In genomic region chr3:94483403-94483802, GRCh38 we compare ENCODE assay signal across 40 cellular contexts.
"Had no signal": no experiment of that assay in that cellular context is flagged by ENCODE, and none has a peak within 500 bp of the region (broad histone marks: within the 10 kb centered on the region; RNA-seq: fewer than 3 reads in every experiment).

No MANE protein-coding gene starts in this region.

- H3K36me3 ChIP-seq: adrenal gland, ascending aorta, brain microvascular endothelial cell, breast epithelium, cardiac muscle cell had no signal

- H3K4me3 ChIP-seq: adrenal gland, ascending aorta, body of pancreas, breast epithelium, cardiac muscle cell had no signal

- H3K27me3 ChIP-seq: adrenal gland, ascending aorta, body of pancreas, brain microvascular endothelial cell, breast epithelium, cardiac muscle cell had no signal

- H3K4me1 ChIP-seq: ascending aorta, body of pancreas, breast epithelium had no signal

- H3K27ac Mint-ChIP-seq: activated naive CD4-positive, alpha-beta T cell treated with anti-CD3 and anti-CD28 coated beads, Interleukin-2, amount 10 ng/mL, durations not matched to agents 7 days and 5 days; activated naive CD4-positive, alpha-beta T cell treated with anti-CD3 and anti-CD28 coated beads, Interleukin-2, amount 50 U/mL, for 24 hours; activated naive CD4-positive, alpha-beta T cell treated with anti-CD3 and anti-CD28 coated beads, Interleukin-2, amount 50 U/mL, for 72 hours; activated naive CD8-positive, alpha-beta T cell; activated naive CD8-positive, alpha-beta T cell treated with anti-CD3 and anti-CD28 coated beads for 36 hours; activated naive CD8-positive, alpha-beta T cell treated with anti-CD3 and anti-CD28 coated beads, Interleukin-2, amount 10 ng/mL, durations not matched to agents 7 days and 5 days; activated naive CD8-positive, alpha-beta T cell treated with anti-CD3 and anti-CD28 coated beads, Interleukin-2, amount 50 U/mL, for 24 hours; activated T-cell treated with anti-CD3 and anti-CD28 coated beads, Interleukin-2, amount 50 U/mL, for 24 hours; activated T-cell treated with anti-CD3 and anti-CD28 coated beads, Interleukin-2, amount 50 U/mL, for 72 hours; activated T-helper 1 cell treated with anti-CD3 and anti-CD28 coated beads, Interleukin-12 subunit alpha, Interleukin-12 subunit beta, Interleukin-2, Interleukin-4 antibody, amounts not matched to agents 30 ng/mL and 10 ng/mL and 1 ng/mL, durations not matched to agents 14 hours and 24 hours and 36 hours; activated T-helper 17 cell treated with anti-CD3 and anti-CD28 coated beads, Interleukin-2, amount 50 U/mL, for 72 hours; activated T-helper 2 cell treated with anti-CD3 and anti-CD28 coated beads, Interferon-gamma antibody, Interleukin-2, Interleukin-4, amounts not matched to agents 10 μg/mL and 5 μg/mL and 100 μg/mL, durations not matched to agents 14 hours and 24 hours and 36 hours; brain had no signal

- DNase-seq: activated effector memory CD4-positive, alpha-beta T cell treated with anti-CD3 and anti-CD28 coated beads, Interleukin-2, amount 50 U/mL, for 16 hours; activated effector memory CD4-positive, alpha-beta T cell treated with Interleukin-2 at 50 U/mL for 16 hours; activated gamma-delta T cell; activated gamma-delta T cell treated with Interleukin-2 at 50 U/mL for 16 hours; activated naive CD4-positive, alpha-beta T cell; activated naive CD4-positive, alpha-beta T cell treated with anti-CD3 and anti-CD28 coated beads, Interleukin-2, amount 10 ng/mL, durations not matched to agents 7 days and 5 days; activated naive CD4-positive, alpha-beta T cell treated with anti-CD3 and anti-CD28 coated beads, Interleukin-2, amount 50 U/mL, for 16 hours; activated naive CD4-positive, alpha-beta T cell treated with Interleukin-2 at 50 U/mL for 16 hours; activated naive CD8-positive, alpha-beta T cell treated with anti-CD3 and anti-CD28 coated beads for 36 hours; activated naive CD8-positive, alpha-beta T cell treated with anti-CD3 and anti-CD28 coated beads, Interleukin-2, amount 10 ng/mL, durations not matched to agents 7 days and 5 days; activated naive CD8-positive, alpha-beta T cell treated with anti-CD3 and anti-CD28 coated beads, Interleukin-2, amount 50 U/mL, for 24 hours; activated T-cell treated with anti-CD3 and anti-CD28 coated beads for 4 hours; activated T-cell treated with anti-CD3 and anti-CD28 coated beads, Interleukin-2, amount 50 U/mL, for 1 hour; activated T-cell treated with anti-CD3 and anti-CD28 coated beads, Interleukin-2, amount 50 U/mL, for 24 hours; activated T-cell treated with anti-CD3 and anti-CD28 coated beads, Interleukin-2, amount 50 U/mL, for 4 hours; activated T-cell treated with anti-CD3 and anti-CD28 coated beads, Interleukin-2, amount 50 U/mL, for 48 hours; activated T-cell treated with anti-CD3 and anti-CD28 coated beads, Interleukin-2, amount 50 U/mL, for 72 hours; adrenal gland; amniotic stem cell; amygdala; anterior cingulate cortex; aorta; body of pancreas; brain microvascular endothelial cell; caudate nucleus; central memory CD4-positive, alpha-beta T cell; cerebellar nuclear complex had no signal

- H3K9me3 Mint-ChIP-seq: activated naive CD4-positive, alpha-beta T cell treated with anti-CD3 and anti-CD28 coated beads, Interleukin-2, amount 10 ng/mL, durations not matched to agents 7 days and 5 days; activated naive CD4-positive, alpha-beta T cell treated with anti-CD3 and anti-CD28 coated beads, Interleukin-2, amount 50 U/mL, for 24 hours; activated naive CD8-positive, alpha-beta T cell treated with anti-CD3 and anti-CD28 coated beads, Interleukin-2, amount 10 ng/mL, durations not matched to agents 7 days and 5 days; activated naive CD8-positive, alpha-beta T cell treated with anti-CD3 and anti-CD28 coated beads, Interleukin-2, amount 50 U/mL, for 24 hours; activated T-helper 17 cell treated with anti-CD3 and anti-CD28 coated beads, Interleukin-2, amount 50 U/mL, for 72 hours had no signal

- H3K4me1 Mint-ChIP-seq: activated naive CD4-positive, alpha-beta T cell treated with anti-CD3 and anti-CD28 coated beads, Interleukin-2, amount 10 ng/mL, durations not matched to agents 7 days and 5 days; activated naive CD4-positive, alpha-beta T cell treated with anti-CD3 and anti-CD28 coated beads, Interleukin-2, amount 50 U/mL, for 24 hours; activated naive CD8-positive, alpha-beta T cell treated with anti-CD3 and anti-CD28 coated beads for 36 hours; activated naive CD8-positive, alpha-beta T cell treated with anti-CD3 and anti-CD28 coated beads, Interleukin-2, amount 10 ng/mL, durations not matched to agents 7 days and 5 days; activated naive CD8-positive, alpha-beta T cell treated with anti-CD3 and anti-CD28 coated beads, Interleukin-2, amount 50 U/mL, for 24 hours; activated T-helper 17 cell treated with anti-CD3 and anti-CD28 coated beads, Interleukin-2, amount 50 U/mL, for 72 hours; central memory CD8-positive, alpha-beta T cell had no signal

- H3K27me3 Mint-ChIP-seq: activated naive CD4-positive, alpha-beta T cell treated with anti-CD3 and anti-CD28 coated beads, Interleukin-2, amount 10 ng/mL, durations not matched to agents 7 days and 5 days; activated naive CD4-positive, alpha-beta T cell treated with anti-CD3 and anti-CD28 coated beads, Interleukin-2, amount 50 U/mL, for 24 hours; activated naive CD8-positive, alpha-beta T cell; activated naive CD8-positive, alpha-beta T cell treated with anti-CD3 and anti-CD28 coated beads for 36 hours; activated naive CD8-positive, alpha-beta T cell treated with anti-CD3 and anti-CD28 coated beads, Interleukin-2, amount 10 ng/mL, durations not matched to agents 7 days and 5 days; activated naive CD8-positive, alpha-beta T cell treated with anti-CD3 and anti-CD28 coated beads, Interleukin-2, amount 50 U/mL, for 24 hours; activated T-cell treated with anti-CD3 and anti-CD28 coated beads, Interleukin-2, amount 50 U/mL, for 24 hours; activated T-helper 17 cell treated with anti-CD3 and anti-CD28 coated beads, Interleukin-2, amount 50 U/mL, for 72 hours; brain; central memory CD8-positive, alpha-beta T cell had no signal

- FAIRE-seq: astrocyte, bronchial epithelial cell had no signal

- H3K9me3 ChIP-seq: adrenal gland, ascending aorta, body of pancreas, breast epithelium had no signal

- H3K4me3 Mint-ChIP-seq: activated naive CD4-positive, alpha-beta T cell treated with anti-CD3 and anti-CD28 coated beads, Interleukin-2, amount 10 ng/mL, durations not matched to agents 7 days and 5 days; activated naive CD4-positive, alpha-beta T cell treated with anti-CD3 and anti-CD28 coated beads, Interleukin-2, amount 50 U/mL, for 24 hours; activated naive CD8-positive, alpha-beta T cell; activated naive CD8-positive, alpha-beta T cell treated with anti-CD3 and anti-CD28 coated beads for 36 hours; activated naive CD8-positive, alpha-beta T cell treated with anti-CD3 and anti-CD28 coated beads, Interleukin-2, amount 10 ng/mL, durations not matched to agents 7 days and 5 days; activated naive CD8-positive, alpha-beta T cell treated with anti-CD3 and anti-CD28 coated beads, Interleukin-2, amount 50 U/mL, for 24 hours; activated T-cell treated with anti-CD3 and anti-CD28 coated beads, Interleukin-2, amount 50 U/mL, for 24 hours; activated T-cell treated with anti-CD3 and anti-CD28 coated beads, Interleukin-2, amount 50 U/mL, for 4 hours; activated T-cell treated with anti-CD3 and anti-CD28 coated beads, Interleukin-2, amount 50 U/mL, for 72 hours; activated T-helper 1 cell treated with anti-CD3 and anti-CD28 coated beads, Interleukin-12 subunit alpha, Interleukin-12 subunit beta, Interleukin-2, Interleukin-4 antibody, amounts not matched to agents 30 ng/mL and 10 ng/mL and 1 ng/mL, durations not matched to agents 14 hours and 24 hours and 36 hours; activated T-helper 17 cell treated with anti-CD3 and anti-CD28 coated beads, Interleukin-2, amount 50 U/mL, for 72 hours; brain; central memory CD8-positive, alpha-beta T cell had no signal

- H3K27ac ChIP-seq: adrenal gland, ascending aorta, body of pancreas, brain microvascular endothelial cell, breast epithelium, cardiac muscle cell had no signal

- ATAC-seq: activated naive CD4-positive, alpha-beta T cell treated with anti-CD3 and anti-CD28 coated beads, Interleukin-2, amount 50 U/mL, for 72 hours; activated naive CD8-positive, alpha-beta T cell treated with anti-CD3 and anti-CD28 coated beads, Interleukin-2, amount 50 U/mL, for 24 hours; activated T-cell treated with anti-CD3 and anti-CD28 coated beads, Interleukin-2, amount 50 U/mL, for 4 hours; activated T-cell treated with anti-CD3 and anti-CD28 coated beads, Interleukin-2, amount 50 U/mL, for 72 hours; activated T-helper 17 cell treated with anti-CD3 and anti-CD28 coated beads, Interleukin-2, amount 50 U/mL, for 72 hours; body of pancreas had no signal

- H3K36me3 Mint-ChIP-seq: activated naive CD4-positive, alpha-beta T cell treated with anti-CD3 and anti-CD28 coated beads, Interleukin-2, amount 10 ng/mL, durations not matched to agents 7 days and 5 days; activated naive CD4-positive, alpha-beta T cell treated with anti-CD3 and anti-CD28 coated beads, Interleukin-2, amount 50 U/mL, for 24 hours; activated naive CD8-positive, alpha-beta T cell; activated naive CD8-positive, alpha-beta T cell treated with anti-CD3 and anti-CD28 coated beads for 36 hours; activated naive CD8-positive, alpha-beta T cell treated with anti-CD3 and anti-CD28 coated beads, Interleukin-2, amount 10 ng/mL, durations not matched to agents 7 days and 5 days; brain had no signal
